In genomic region chr4:40197879-40198689, GRCh38 we compare ENCODE assay signal across 12 cellular contexts. TPM values are rescaled to one million over a fixed set of nuclear protein-coding genes. Genes with fewer than 3 reads are reported as not detected.
DNase-seq lines count a peak whose midpoint lies in the region; ATAC-seq, FAIRE-seq and TF ChIP-seq lines count a peak whose summit lies in the region.
"Had no signal": no experiment of that assay in that cellular context is flagged by ENCODE, and none has a peak within 500 bp of the region (broad histone marks: within the 10 kb centered on the region; RNA-seq: fewer than 3 reads in every experiment).

No MANE protein-coding gene starts in this region.

- H3K9me3 ChIP-seq in OCI-LY7 (ENCODE audit: low read length) (no peaks in the 10 kb centered on the region), small intestine (ENCODE audit: control insufficient read depth, low read depth) (no peaks in the 10 kb centered on the region)

- H3K4me1 ChIP-seq in OCI-LY7 (ENCODE audit: insufficient read depth, low read length, poor library complexity, severe bottlenecking) (peaks cover 44% of the 10 kb centered on the region), small intestine (ENCODE audit: control insufficient read depth in 2 of 2, insufficient read depth in 1 of 2, low read depth in 1 of 2, low read length in 1 of 2) (no peaks in the 10 kb centered on the region)

- POLR2A ChIA-PET in OCI-LY7 (lab: Charles Lee): interaction anchor here (0.5 to 17.3 kb wide), 7 partner anchors 9 to 729 kb away, joined by 3 to 212 read pairs (median 9); no protein-coding TSS in a partner anchor

- no peaks in the 10 kb centered on the region for H3K27me3 ChIP-seq in small intestine (ENCODE audit: control insufficient read depth in 2 of 2, insufficient read depth in 2 of 2, low read length in 2 of 2)

- H3K9me2 ChIP-seq in OCI-LY7 (ENCODE audit: insufficient read depth, low read length): no peaks in the 10 kb centered on the region

- no peak for FAIRE-seq in small intestine (lab: Jason Lieb, UNC)
- FAIRE-seq: endometrium, HTR-8/SVneo had no signal

- 61 to 74% (median 67%) methylated on average over 15 of the region's 15 CpGs for WGBS in small intestine, 3 donors

- peaks cover 27% of the 10 kb centered on the region for H4K20me1 ChIP-seq in OCI-LY7 (ENCODE audit: insufficient read depth, low read length)

- TF ChIP-seq CTCF in OCI-LY7 (conservative IDR thresholded peaks at IDR 0.05; ENCODE audit: low read length) (no peak), coronary artery (IDR thresholded peaks at IDR 0.05) (no peak)

- intact Hi-C loops in OCI-LY7 (cut with micrococcal nuclease; ENCODE audit: unreplicated experiment): loop anchor here (2.0 to 10.0 kb wide), 7 partner anchors 111 to 1171 kb away; partner anchors contain the start of gene N4BP2

- ATAC-seq in HG03045 (IDR thresholded peaks at IDR 0.05; ENCODE audit: unreplicated experiment): no peak
- no peak for ATAC-seq in GM21515 (IDR thresholded peaks at IDR 0.05; ENCODE audit: unreplicated experiment)
- ATAC-seq: left lobe of liver had no signal

- peak overlapping the region; percentile 84 for H3K4me2 ChIP-seq in OCI-LY7 (ENCODE audit: low read length)

- no peak overlapping the region for H2AFZ ChIP-seq in OCI-LY7 (ENCODE audit: low read length)

- CTCF ChIA-PET in OCI-LY7 (lab: Charles Lee; ENCODE audit: unreplicated experiment): no interaction called here

- H3K4me3 ChIP-seq in OCI-LY7 (ENCODE audit: low read depth, low read length, poor library complexity, severe bottlenecking) (peak overlapping the region; percentile 79), coronary artery (peak overlapping the region; percentile 10), small intestine (ENCODE audit: low read depth in 1 of 2, low read length in 2 of 2) (peak overlapping the region; percentile 52 to 69)

- peak overlapping the region; percentile 93 for H3K27ac ChIP-seq in OCI-LY7 (ENCODE audit: low read depth, low read length, poor library complexity, severe bottlenecking)
- H3K27ac ChIP-seq in coronary artery: no peak overlapping the region
- H3K27ac ChIP-seq in small intestine (ENCODE audit: low read depth in 1 of 2, low read length in 1 of 2): peak overlapping the region; percentile 24 to 92

- peak; percentile 35 for TF ChIP-seq POLR2A in GM15510 (IDR thresholded peaks at IDR 0.05; ENCODE audit: borderline replicate concordance, extremely low read depth, insufficient read length)

- H3K36me3 ChIP-seq in OCI-LY7 (ENCODE audit: insufficient read depth, low read length) (peaks cover 53% of the 10 kb centered on the region), small intestine (ENCODE audit: control insufficient read depth in 2 of 2, insufficient read depth in 2 of 2, low read length in 2 of 2) (no peaks in the 10 kb centered on the region)

- peaks cover 96% of the 10 kb centered on the region for H3K79me2 ChIP-seq in OCI-LY7 (ENCODE audit: insufficient read depth, low read depth, low read length)

- BruUV-seq in OCI-LY7 (replicated peaks; lab: Mats Ljungman, UMichigan): no TSS peak

- DNase-seq in OCI-LY7 (ENCODE audit: low spot score) (peak; percentile 35), coronary artery (ENCODE audit: low spot score) (no peak), small intestine (no peak), kidney tubule cell (ENCODE audit: low spot score) (no peak), medulla oblongata (ENCODE audit: extremely low spot score) (no peak)
- DNase-seq: HCEC 1CT had no signal

RNA-seq across cellular contexts. Expression of gene RHOH, which starts 1.3 kb away (rescaled TPM):
- total RNA-seq in OCI-LY7 (2014; rRNA removed; shearing (Covaris generic)): 35.5 and 38.2 TPM in 2 replicates
- total RNA-seq in OCI-LY7 (2022): 83.2 and 87.4 TPM in 2 replicates
- polyA plus RNA-seq in small intestine: 10 to 100 TPM in 1 of 3 donors, 1 to 10 TPM in 2; 3.6 to 11.6 (median 3.8) TPM

Comparison
In these comparisons a context has a peak if more than half of its experiments do, and no peak if none do; other contexts are left out.
1. H3K27ac ChIP-seq: peak in OCI-LY7 (single experiment) and small intestine (2 of 2); none in coronary artery (0 of 2).
2. H3K4me3 ChIP-seq: peak in every context shown above with its lines; median percentile 79 in OCI-LY7; 60 in small intestine; 10 in coronary artery.